Comparison of ENCODE assay signal across 8 cellular contexts in genomic region chr18:76528477-76529432, GRCh38. TPM values are rescaled to one million over a fixed set of nuclear protein-coding genes. Genes with fewer than 3 reads are reported as not detected.
A peak's percentile ranks its signal among the peaks of the same experiment; 100 is the strongest.
DNase-seq lines count a peak whose midpoint lies in the region; ATAC-seq and TF ChIP-seq lines count a peak whose summit lies in the region.

No MANE protein-coding gene starts in this region.

- in situ Hi-C loops in astrocyte of the cerebellum (cut with HindIII; ENCODE audit: low sequenced_read_pairs), result no loop called here

- peaks cover 15% of the 10 kb centered on the region for H3K4me1 ChIP-seq in ACC112 (ENCODE audit: control insufficient read depth, insufficient read depth, low read length, unreplicated experiment)
- H3K4me1 ChIP-seq in suprapubic skin, result peaks cover 24% of the 10 kb centered on the region

- TF ChIP-seq CTCF in astrocyte of the cerebellum (IDR thresholded peaks at IDR 0.05; ENCODE audit: low read depth, low read length, missing control alignments), result no peak
- no peak for TF ChIP-seq CTCF in suprapubic skin (IDR thresholded peaks at IDR 0.05)

- H3K79me2 ChIP-seq in ACC112 (ENCODE audit: control insufficient read depth, insufficient read depth, low read length, unreplicated experiment), result no peaks in the 10 kb centered on the region

- no peaks in the 10 kb centered on the region for H3K9me3 ChIP-seq in suprapubic skin

- peak overlapping the region; percentile 70 for H3K4me3 ChIP-seq in ACC112 (ENCODE audit: low read depth, low read length)
- H3K4me3 ChIP-seq in astrocyte of the cerebellum (ENCODE audit: low read depth, low read length), result peak overlapping the region; percentile 12
- peak overlapping the region; percentile 49 for H3K4me3 ChIP-seq in suprapubic skin

- 11% methylated on average over 26 of the region's 28 CpGs for WGBS in suprapubic skin

- H2AFZ ChIP-seq in ACC112 (ENCODE audit: low read length, unreplicated experiment), result peak overlapping the region; percentile 72

- no peaks in the 10 kb centered on the region for H3K27me3 ChIP-seq in ACC112 (ENCODE audit: insufficient read depth, low read length)
- peaks cover 14% of the 10 kb centered on the region for H3K27me3 ChIP-seq in suprapubic skin

- ATAC-seq in GM18861 (IDR thresholded peaks at IDR 0.05; ENCODE audit: unreplicated experiment) (peak; percentile 62), HG02571 (IDR thresholded peaks at IDR 0.05; ENCODE audit: unreplicated experiment) (no peak)

- TF ChIP-seq POLR2A in suprapubic skin (IDR thresholded peaks at IDR 0.05), result no peak

- no peaks in the 10 kb centered on the region for H3K36me3 ChIP-seq in ACC112 (ENCODE audit: insufficient read depth, low read length)
- no peaks in the 10 kb centered on the region for H3K36me3 ChIP-seq in suprapubic skin

- no peak for TF ChIP-seq EP300 in suprapubic skin (IDR thresholded peaks at IDR 0.05)

- peak; percentile 33 for DNase-seq in NCI-H1105 treated with DMSO at 0.1 percent for 48 hours (lab: John Stamatoyannopoulos, UW)
- no peak for DNase-seq in astrocyte of the cerebellum (ENCODE audit: low read depth)
- peak; percentile 45 for DNase-seq in kidney tubule cell (ENCODE audit: low spot score)
- peak in 1 of 2 donors; percentile 69 for DNase-seq in suprapubic skin (ENCODE audit: low spot score in 2 of 2)
- no peak for DNase-seq in RKO (ENCODE audit: low spot score)

- H3K27ac ChIP-seq in ACC112 (ENCODE audit: low read depth, low read length) (peak overlapping the region; percentile 7; the same call in 1 of the 2 replicates), suprapubic skin (peak overlapping the region; percentile 76)

RNA-seq across cellular contexts. Expression of gene ZNF516, which starts 33.7 kb away (rescaled TPM):
- 10 to 100 TPM; 20.5 to 55.4 (median 22.4) TPM for total RNA-seq in suprapubic skin

Comparison
In these comparisons a context has a peak if more than half of its experiments do, and no peak if none do; other contexts are left out.
1. H3K4me3 ChIP-seq: peak in every context shown above with its lines; median percentile 70 in ACC112; 49 in suprapubic skin; 12 in astrocyte of the cerebellum.
2. DNase-seq: peak in NCI-H1105 treated with DMSO at 0.1 percent for 48 hours (single experiment) and kidney tubule cell (single experiment); none in astrocyte of the cerebellum (single experiment) and RKO (single experiment).